Comparison of ENCODE assay signal across 25 cellular contexts in the genomic region with DNA sequence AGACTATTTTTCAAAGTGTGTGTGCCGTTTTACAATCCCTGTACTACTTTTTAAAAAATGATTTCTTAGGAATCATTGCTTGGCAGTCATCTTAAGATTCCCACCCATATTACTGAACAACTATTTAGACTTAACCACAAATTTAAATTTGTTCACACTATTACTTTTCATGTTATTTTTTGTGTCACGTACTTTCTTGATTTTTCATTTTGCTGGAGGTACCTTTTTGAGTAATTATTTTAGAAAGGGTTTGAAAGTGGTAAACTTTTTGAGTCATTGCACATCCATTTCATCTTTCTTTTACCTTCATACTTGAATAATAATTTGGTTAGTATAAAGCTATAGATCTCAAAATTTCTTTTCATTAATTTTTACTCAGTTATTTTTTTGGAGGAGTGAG. TPM values are rescaled to one million over a fixed set of nuclear protein-coding genes. Genes with fewer than 3 reads are reported as not detected.
DNase-seq lines count a peak whose midpoint lies in the region; ATAC-seq, FAIRE-seq and TF ChIP-seq lines count a peak whose summit lies in the region.
"Had no signal": no experiment of that assay in that cellular context is flagged by ENCODE, and none has a peak within 500 bp of the region (broad histone marks: within the 10 kb centered on the region; RNA-seq: fewer than 3 reads in every experiment).

No MANE protein-coding gene starts in this region.

- no peak overlapping the region for H3K4me3 Mint-ChIP-seq in activated T-cell treated with anti-CD3 and anti-CD28 coated beads, Interleukin-2, amount 50 U/mL, for 72 hours
- H3K4me3 Mint-ChIP-seq in activated T-helper 17 cell treated with anti-CD3 and anti-CD28 coated beads, Interleukin-2, amount 50 U/mL, for 72 hours, result peak overlapping the region; percentile 7
- H3K4me3 Mint-ChIP-seq: CD14-positive monocyte; CD4-positive, alpha-beta memory T cell; CD8-positive, alpha-beta memory T cell had no signal

- H3K36me3 Mint-ChIP-seq in activated T-cell treated with anti-CD3 and anti-CD28 coated beads, Interleukin-2, amount 50 U/mL, for 72 hours (ENCODE audit: insufficient read depth in 2 of 2), result peaks cover 6 to 13% of the 10 kb centered on the region in 2 donors
- H3K36me3 Mint-ChIP-seq in activated T-helper 17 cell treated with anti-CD3 and anti-CD28 coated beads, Interleukin-2, amount 50 U/mL, for 72 hours (ENCODE audit: low read depth), result peaks cover 6% of the 10 kb centered on the region
- H3K36me3 Mint-ChIP-seq: CD14-positive monocyte had no signal

- peak; percentile 19 for FAIRE-seq in kidney (lab: Jason Lieb, UNC)
- FAIRE-seq: A204.1, D721Med, G401.6, GM12891, GM19239 had no signal

- DNase-seq in activated T-cell treated with anti-CD3 and anti-CD28 coated beads, Interleukin-2, amount 50 U/mL, for 72 hours, result no peak
- DNase-seq in activated T-cell treated with anti-CD3 and anti-CD28 coated beads, Interleukin-2, amount 50 U/mL, for 1 hour, result no peak
- DNase-seq in kidney (no peak), NCI-H82 (lab: John Stamatoyannopoulos, UW) (no peak), COR-L47 (lab: John Stamatoyannopoulos, UW) (no peak)
- DNase-seq: 8988T; ACHN; BE2C; C1 segment of cervical spinal cord; Caco-2; Calu3; CD4-positive, alpha-beta memory T cell; CD4-positive, CD25-positive, alpha-beta regulatory T cell; CD8-positive, alpha-beta memory T cell; DMS79 treated with DMSO at 0.1 percent for 48 hours; GF-D8 had no signal

- TF ChIP-seq CTCF in kidney (IDR thresholded peaks at IDR 0.05; ENCODE audit: borderline replicate concordance, extremely low read depth, insufficient read depth), result no peak

- no peak overlapping the region for H3K9ac ChIP-seq in kidney (ENCODE audit: low read length in 2 of 2)
- H3K9ac ChIP-seq: BLaER1 had no signal

- H3K4me3 ChIP-seq in kidney (ENCODE audit: low read length in 2 of 2), result no peak overlapping the region
- H3K4me3 ChIP-seq: BLaER1 had no signal

- no peaks in the 10 kb centered on the region for H3K4me1 ChIP-seq in kidney (ENCODE audit: control insufficient read depth in 1 of 2, insufficient read depth in 1 of 2, low read depth in 1 of 2, low read length in 2 of 2)
- H3K4me1 ChIP-seq: BE2C, BLaER1 had no signal

- ATAC-seq in activated T-cell treated with anti-CD3 and anti-CD28 coated beads, Interleukin-2, amount 50 U/mL, for 72 hours (replicated peaks in 1 of 2), result peak in 1 of 2 donors; percentile 26
- ATAC-seq in activated T-helper 17 cell treated with anti-CD3 and anti-CD28 coated beads, Interleukin-2, amount 50 U/mL, for 72 hours (replicated peaks), result peak; percentile 42
- ATAC-seq in GM19467 (IDR thresholded peaks at IDR 0.05; ENCODE audit: unreplicated experiment), result no peak

- H3K4me1 Mint-ChIP-seq in activated T-cell treated with anti-CD3 and anti-CD28 coated beads, Interleukin-2, amount 50 U/mL, for 72 hours (ENCODE audit: low read depth), result peaks cover 42% of the 10 kb centered on the region
- peaks cover 19% of the 10 kb centered on the region for H3K4me1 Mint-ChIP-seq in activated T-helper 17 cell treated with anti-CD3 and anti-CD28 coated beads, Interleukin-2, amount 50 U/mL, for 72 hours
- H3K4me1 Mint-ChIP-seq: CD14-positive monocyte had no signal

- H3K9me3 ChIP-seq in kidney (ENCODE audit: control insufficient read depth in 1 of 2, low read length in 2 of 2), result no peaks in the 10 kb centered on the region
- H3K9me3 ChIP-seq: BE2C had no signal

- H3K27ac ChIP-seq in kidney (ENCODE audit: low read depth in 2 of 2, low read length in 2 of 2), result no peak overlapping the region
- H3K27ac ChIP-seq: BLaER1 had no signal

- peaks cover 5 to 7% of the 10 kb centered on the region in 2 donors for H3K9me3 Mint-ChIP-seq in activated T-cell treated with anti-CD3 and anti-CD28 coated beads, Interleukin-2, amount 50 U/mL, for 72 hours
- H3K9me3 Mint-ChIP-seq in activated T-helper 17 cell treated with anti-CD3 and anti-CD28 coated beads, Interleukin-2, amount 50 U/mL, for 72 hours, result no peaks in the 10 kb centered on the region

- H3K27ac Mint-ChIP-seq in activated T-cell treated with anti-CD3 and anti-CD28 coated beads, Interleukin-2, amount 50 U/mL, for 72 hours, result peak overlapping the region; percentile 73
- no peak overlapping the region for H3K27ac Mint-ChIP-seq in activated T-helper 17 cell treated with anti-CD3 and anti-CD28 coated beads, Interleukin-2, amount 50 U/mL, for 72 hours
- H3K27ac Mint-ChIP-seq: CD14-positive monocyte; CD4-positive, alpha-beta memory T cell; CD8-positive, alpha-beta memory T cell had no signal

- no peaks in the 10 kb centered on the region for H3K36me3 ChIP-seq in kidney (ENCODE audit: control insufficient read depth in 1 of 2, insufficient read depth in 2 of 2, low read length in 2 of 2)
- H3K36me3 ChIP-seq: BE2C had no signal

- H3K27me3 Mint-ChIP-seq in activated T-cell treated with anti-CD3 and anti-CD28 coated beads, Interleukin-2, amount 50 U/mL, for 72 hours (ENCODE audit: low read depth), result no peaks in the 10 kb centered on the region
- no peaks in the 10 kb centered on the region for H3K27me3 Mint-ChIP-seq in activated T-helper 17 cell treated with anti-CD3 and anti-CD28 coated beads, Interleukin-2, amount 50 U/mL, for 72 hours
- H3K27me3 Mint-ChIP-seq: CD4-positive, alpha-beta memory T cell had no signal

- intact Hi-C loops in kidney (cut with DNase I), result no loop called here

RNA-seq across cellular contexts. Expression of a gene that starts 16.9 kb away (rescaled TPM):
- total RNA-seq in activated T-cell treated with anti-CD3 and anti-CD28 coated beads, Interleukin-2, amount 50 U/mL, for 72 hours, result 1 to 10 TPM; 7.1 to 9.0 TPM
- total RNA-seq in activated T-helper 17 cell treated with anti-CD3 and anti-CD28 coated beads, Interleukin-2, amount 50 U/mL, for 72 hours, result 1 to 10 TPM; 5.2 to 7.2 TPM
- 5.4 TPM for total RNA-seq in kidney
- polyA plus RNA-seq in kidney (ENCODE audit: insufficient read depth, low read depth, low replicate concordance), result 9.6 TPM
